1 cellular context compared by ENCODE assay signal in the genomic region with DNA sequence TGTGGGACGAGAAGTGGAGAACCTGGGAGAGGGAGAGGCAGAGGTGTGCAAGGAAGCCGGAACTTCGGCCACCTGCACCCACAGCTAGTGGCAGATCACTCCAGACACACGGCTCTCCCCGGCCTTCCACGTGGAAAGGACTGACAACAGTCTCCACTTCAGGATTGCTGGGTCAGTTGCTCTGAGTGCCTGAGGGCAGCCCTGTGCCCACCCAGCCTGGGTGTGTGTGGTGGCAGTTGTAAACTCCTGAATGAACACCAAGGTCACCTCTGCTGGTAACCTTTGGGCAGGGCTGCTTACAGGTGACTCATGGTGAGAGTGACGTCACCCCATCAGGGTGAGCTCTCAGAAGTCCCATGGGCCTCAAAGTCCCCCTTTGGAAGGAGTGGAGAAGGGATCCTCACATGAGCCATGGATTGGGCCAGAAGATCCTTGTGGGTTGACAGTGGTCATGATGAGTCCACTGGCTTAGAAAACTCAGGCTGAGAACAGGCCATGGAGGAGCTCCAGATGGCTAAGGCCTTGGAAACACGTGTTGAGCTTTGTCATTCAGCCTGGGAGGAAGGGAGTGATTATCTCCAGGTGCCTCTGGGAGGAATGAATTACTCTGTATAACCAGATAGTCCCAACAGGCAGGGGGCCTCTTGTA.
TF ChIP-seq lines count a peak whose summit lies in the region.

No MANE protein-coding gene starts in this region.

TF ChIP-seq in HepG2, 621 proteins besides CTCF, POLR2A, EP300 and RAD21 (continued from another document):
- TF ChIP-seq ARID4A (CRISPR knock-in tag; IDR thresholded peaks at IDR 0.05; ENCODE audit: borderline replicate concordance) (0 out of 2 replicates have a peak, but pooled peaks have one; percentile 5), JUND (CRISPR knock-in tag; IDR thresholded peaks at IDR 0.05) (peak; percentile 76), SIX1 (CRISPR knock-in tag; IDR thresholded peaks at IDR 0.05; ENCODE audit: borderline replicate concordance) (no peak), ATF2 (CRISPR knock-in tag; IDR thresholded peaks at IDR 0.05) (peak; percentile 63; the same call in 1 of the 2 replicates), ATF7 (IDR thresholded peaks at IDR 0.05) (peak; percentile 97), ATF7 (CRISPR knock-in tag; IDR thresholded peaks at IDR 0.05) (no peak), PHF21A (CRISPR knock-in tag; IDR thresholded peaks at IDR 0.05) (0 out of 2 replicates have a peak, but pooled peaks have one; percentile 20), GATAD2A (CRISPR knock-in tag; IDR thresholded peaks at IDR 0.05) (peak; percentile 33; the same call in 1 of the 2 replicates), FOSL1 (CRISPR knock-in tag; IDR thresholded peaks at IDR 0.05; ENCODE audit: borderline replicate concordance) (peak; percentile 45; the same call in 1 of the 2 replicates), SALL1 (CRISPR knock-in tag; IDR thresholded peaks at IDR 0.05) (no peak), ZNF501 (CRISPR knock-in tag; IDR thresholded peaks at IDR 0.05) (0 out of 2 replicates have a peak, but pooled peaks have one; percentile 26), JUN (CRISPR knock-in tag; IDR thresholded peaks at IDR 0.05) (peak; percentile 86; the same call in 1 of the 2 replicates), ZFX (CRISPR knock-in tag; IDR thresholded peaks at IDR 0.05; ENCODE audit: low read depth) (peak; percentile 31; the same call in 1 of the 2 replicates)
